Comparison of ENCODE assay signal across 21 cellular contexts in genomic region chr10:53463539-53463938, GRCh38.
"Had no signal": no experiment of that assay in that cellular context is flagged by ENCODE, and none has a peak within 500 bp of the region (broad histone marks: within the 10 kb centered on the region; RNA-seq: fewer than 3 reads in every experiment).

No MANE protein-coding gene starts in this region.

- H3K4me1 ChIP-seq: heart right ventricle, parathyroid adenoma, upper lobe of right lung had no signal

- DNase-seq: activated CD4-positive, alpha-beta T cell treated with anti-CD3 and anti-CD28 coated beads for 1 hour; activated CD4-positive, alpha-beta T cell treated with anti-CD3 and anti-CD28 coated beads, Interleukin-2, amount 50 U/mL, for 1 hour; activated CD8-positive, alpha-beta T cell treated with anti-CD3 and anti-CD28 coated beads, Interleukin-2, amount 10 ng/mL, durations not matched to agents 7 days and 5 days; activated gamma-delta T cell treated with Interleukin-2 at 50 U/mL for 16 hours; activated T-cell treated with anti-CD3 and anti-CD28 coated beads, Interleukin-2, amount 50 U/mL, for 1 hour; aorta; caudate nucleus; effector CD4-positive, alpha-beta T cell; erythroblast; foreskin fibroblast; heart right ventricle; left colon; nucleus accumbens; right cardiac atrium; stimulated activated CD4-positive, alpha-beta T cell treated with anti-CD3 and anti-CD28 coated beads, Interleukin-12 subunit alpha, Interleukin-12 subunit beta, amount 100 ng/mL, for 4 hours; stimulated activated CD4-positive, alpha-beta T cell treated with anti-CD3 and anti-CD28 coated beads, Interleukin-4, amount 100 ng/mL, for 4 hours; stimulated activated naive CD8-positive, alpha-beta T cell treated with anti-CD3 and anti-CD28 coated beads, Interleukin-15, Interleukin-2, amounts not matched to agents 100 U/mL and 50 U/mL, for 24 hours; upper lobe of right lung; WERI-Rb-1 had no signal

- H3K9ac ChIP-seq: parathyroid adenoma had no signal

- H3K4me3 ChIP-seq: heart right ventricle, upper lobe of right lung had no signal

- H3K27ac ChIP-seq: heart right ventricle, parathyroid adenoma, upper lobe of right lung, WERI-Rb-1 had no signal

- H3K36me3 ChIP-seq: heart right ventricle, upper lobe of right lung, WERI-Rb-1 had no signal

- ATAC-seq: activated CD8-positive, alpha-beta T cell treated with anti-CD3 and anti-CD28 coated beads, Interleukin-2, amount 10 ng/mL, durations not matched to agents 7 days and 5 days; activated naive CD4-positive, alpha-beta T cell treated with anti-CD3 and anti-CD28 coated beads, Interleukin-2, amount 50 U/mL, for 72 hours; heart right ventricle; left colon; right cardiac atrium; stimulated activated naive CD8-positive, alpha-beta T cell treated with anti-CD3 and anti-CD28 coated beads, Interleukin-15, Interleukin-2, amounts not matched to agents 100 U/mL and 50 U/mL, for 24 hours; upper lobe of right lung had no signal

- H3K9me3 ChIP-seq: upper lobe of right lung had no signal

- H3K79me2 ChIP-seq: parathyroid adenoma had no signal

- H3K27me3 ChIP-seq: heart right ventricle, upper lobe of right lung had no signal
